In genomic region chr20:3843990-3844619, GRCh38 we compare ENCODE assay signal across 4 cellular contexts. TPM values are rescaled to one million over a fixed set of nuclear protein-coding genes. Genes with fewer than 3 reads are reported as not detected.
DNase-seq lines count a peak whose midpoint lies in the region; ATAC-seq and TF ChIP-seq lines count a peak whose summit lies in the region.
"Not testable (repeated sequence)": the region's sequence is repeated elsewhere in the genome, so short reads cannot be mapped to it uniquely, and the experiment has no call there.

No MANE protein-coding gene starts in this region.

- H3K9ac ChIP-seq in PC-3 (ENCODE audit: low read length) = peak overlapping the region; percentile 42

- H4K20me1 ChIP-seq in PC-3 (ENCODE audit: low read length) = not testable (repeated sequence)

- CTCF ChIA-PET in PC-3 (lab: Charles Lee) (interaction anchor here (0.9 kb wide), 1 partner anchor 11 kb away, joined by 6 read pairs; no protein-coding TSS in a partner anchor), MCF 10A (lab: Yijun Ruan, JAX) (interaction anchor here (0.6 to 2.9 kb wide), 7 partner anchors 11 to 58 kb away, joined by 3 to 30 read pairs (median 5); partner anchors contain the start of gene AP5S1)

- peak overlapping the region; percentile 39 for H3K27ac Mint-ChIP-seq in MCF 10A (ENCODE audit: low read depth, unreplicated experiment)
- not testable (repeated sequence) for H3K27ac Mint-ChIP-seq in neural crest cell (ENCODE audit: unreplicated experiment)

- H3K4me1 Mint-ChIP-seq in MCF 10A (ENCODE audit: insufficient read depth, unreplicated experiment) (peaks cover 13% of the 10 kb centered on the region), neural crest cell (peaks cover 21% of the 10 kb centered on the region)

- TF ChIP-seq CTCF in PC-3 (conservative IDR thresholded peaks at IDR 0.05; ENCODE audit: low read depth, low read length); MCF 10A (IDR thresholded peaks at IDR 0.05; ENCODE audit: unreplicated experiment); neural crest cell (conservative IDR thresholded peaks at IDR 0.05): not testable (repeated sequence)

- not testable (repeated sequence) for H3K27me3 Mint-ChIP-seq in MCF 10A (ENCODE audit: insufficient read depth, unreplicated experiment); neural crest cell (ENCODE audit: low read depth)

- not testable (repeated sequence) for H3K36me3 ChIP-seq in ACC112 (ENCODE audit: insufficient read depth, low read length); PC-3 (ENCODE audit: low read depth, low read length)

- POLR2A ChIA-PET in PC-3 (lab: Charles Lee; ENCODE audit: unreplicated experiment) = not testable (repeated sequence)
- POLR2A ChIA-PET in MCF 10A (lab: Yijun Ruan, JAX) = interaction anchor here (1.4 to 4.5 kb wide), 10 partner anchors 11 to 78 kb away, joined by 3 to 64 read pairs (median 12); partner anchors contain the start of genes ADISSP, AP5S1 and CENPB

- H3K27ac ChIP-seq in ACC112 (ENCODE audit: low read depth, low read length) (peak overlapping the region; percentile 60), PC-3 (ENCODE audit: low read length) (peak overlapping the region; percentile 79)

- not testable (repeated sequence) for BruUV-seq in PC-3 (replicated peaks; lab: Mats Ljungman, UMichigan); MCF 10A (replicated peaks; lab: Mats Ljungman, UMichigan)

- not testable (repeated sequence) for H3K4me3 Mint-ChIP-seq in MCF 10A (ENCODE audit: unreplicated experiment)
- H3K4me3 Mint-ChIP-seq in neural crest cell = peak overlapping the region; percentile 19

- not testable (repeated sequence) for DNase-seq in PC-3; MCF 10A (ENCODE audit: unreplicated experiment); neural crest cell (ENCODE audit: low read depth, low spot score)

- ATAC-seq in PC-3 = not testable (repeated sequence)

- H3K4me1 ChIP-seq in ACC112 (ENCODE audit: control insufficient read depth, insufficient read depth, low read length, unreplicated experiment) = peaks cover 29% of the 10 kb centered on the region
- H3K4me1 ChIP-seq in PC-3 (ENCODE audit: insufficient read depth, low read length) = peaks cover 60% of the 10 kb centered on the region

- H3F3A ChIP-seq in PC-3 (ENCODE audit: low read length, unreplicated experiment) = not testable (repeated sequence)

- not testable (repeated sequence) for H3K9me2 ChIP-seq in PC-3 (replicated peaks; ENCODE audit: low read length)

- intact Hi-C loops in PC-3 (cut with micrococcal nuclease); MCF 10A (cut with micrococcal nuclease): not testable (repeated sequence)

- H3K9me3 ChIP-seq in PC-3 (ENCODE audit: low read length) = not testable (repeated sequence)

- H3K79me2 ChIP-seq in ACC112 (ENCODE audit: control insufficient read depth, insufficient read depth, low read length, unreplicated experiment) = peaks cover 24% of the 10 kb centered on the region
- peaks cover 29% of the 10 kb centered on the region for H3K79me2 ChIP-seq in PC-3 (ENCODE audit: low read length)

- not testable (repeated sequence) for H3K4me3 ChIP-seq in ACC112 (ENCODE audit: low read depth, low read length); PC-3 (ENCODE audit: low read length)

- H3K36me3 Mint-ChIP-seq in MCF 10A (ENCODE audit: insufficient read depth, unreplicated experiment); neural crest cell (ENCODE audit: low read depth): not testable (repeated sequence)

- peak overlapping the region; percentile 33; the same call in 1 of the 2 replicates for H3K4me2 ChIP-seq in PC-3 (ENCODE audit: low read length)

- not testable (repeated sequence) for H3K9me3 Mint-ChIP-seq in MCF 10A (ENCODE audit: unreplicated experiment); neural crest cell

- not testable (repeated sequence) for H2AFZ ChIP-seq in ACC112 (ENCODE audit: low read length, unreplicated experiment); PC-3 (ENCODE audit: low read length)

- not testable (repeated sequence) for H3K27me3 ChIP-seq in ACC112 (ENCODE audit: insufficient read depth, low read length); PC-3 (ENCODE audit: low read length)

RNA-seq across cellular contexts. Expression of gene MAVS, which starts 2.5 kb away (rescaled TPM):
- total RNA-seq in PC-3 (2014; rRNA removed) (38.7 and 44.8 TPM in 2 replicates), MCF 10A (2022) (31.7 and 39.7 TPM in 2 replicates), neural crest cell (37.2 and 38.3 TPM in 2 replicates)

RNA-seq across cellular contexts. Expression of gene AP5S1, which starts 23.8 kb away (rescaled TPM):
- total RNA-seq in PC-3 (2014; rRNA removed) = 28.5 and 31.4 TPM in 2 replicates
- 15.8 and 19.2 TPM in 2 replicates for total RNA-seq in MCF 10A (2022)
- total RNA-seq in neural crest cell = 9.3 and 12.8 TPM in 2 replicates

RNA-seq across cellular contexts. Expression of gene PANK2, which starts 45.1 kb away (rescaled TPM):
- 50.8 and 52.1 TPM in 2 replicates for total RNA-seq in PC-3 (2014; rRNA removed)
- 29.2 and 32.8 TPM in 2 replicates for total RNA-seq in MCF 10A (2022)
- total RNA-seq in neural crest cell = 65.4 and 66.9 TPM in 2 replicates

RNA-seq across cellular contexts. Expression of gene CDC25B, which starts 48.0 kb away (rescaled TPM):
- 89.7 and 106 TPM in 2 replicates for total RNA-seq in PC-3 (2014; rRNA removed)
- 134 and 137 TPM in 2 replicates for total RNA-seq in MCF 10A (2022)
- total RNA-seq in neural crest cell = 46.5 and 47.5 TPM in 2 replicates

RNA-seq across cellular contexts. Expression of gene CENPB, which starts 57.6 kb away (rescaled TPM):
- total RNA-seq in PC-3 (2014; rRNA removed) = 213 and 276 TPM in 2 replicates
- total RNA-seq in MCF 10A (2022) = 51.5 and 54.8 TPM in 2 replicates
- total RNA-seq in neural crest cell = 82.1 and 83.6 TPM in 2 replicates
